ENCODE assay signal across 22 cellular contexts in genomic region chr22:49047461-49047860, GRCh38.
DNase-seq lines count a peak whose midpoint lies in the region; FAIRE-seq lines count a peak whose summit lies in the region.
"Had no signal": no experiment of that assay in that cellular context is flagged by ENCODE, and none has a peak within 500 bp of the region (broad histone marks: within the 10 kb centered on the region; RNA-seq: fewer than 3 reads in every experiment).

No MANE protein-coding gene starts in this region.

- H3K36me3 Mint-ChIP-seq in activated T-helper 2 cell treated with anti-CD3 and anti-CD28 coated beads, Interferon-gamma antibody, Interleukin-2, Interleukin-4, amounts not matched to agents 10 μg/mL and 5 μg/mL and 100 μg/mL, durations not matched to agents 14 hours and 24 hours and 36 hours (ENCODE audit: low read depth) = no peaks in the 10 kb centered on the region
- H3K36me3 Mint-ChIP-seq: CD4-positive, alpha-beta memory T cell had no signal

- FAIRE-seq in urothelium cell line (lab: Jason Lieb, UNC) = no peak

- in situ Hi-C loops in SK-MEL-5 (cut with HindIII; ENCODE audit: low pct_unique_long_range_greater_than_20kb, low sequenced_read_pairs) = no loop called here

- H3K4me3 Mint-ChIP-seq in activated T-helper 2 cell treated with anti-CD3 and anti-CD28 coated beads, Interferon-gamma antibody, Interleukin-2, Interleukin-4, amounts not matched to agents 10 μg/mL and 5 μg/mL and 100 μg/mL, durations not matched to agents 14 hours and 24 hours and 36 hours (ENCODE audit: low read depth) = no peak overlapping the region

- intact Hi-C loops in activated T-helper 2 cell treated with anti-CD3 and anti-CD28 coated beads, Interferon-gamma antibody, Interleukin-2, Interleukin-4, amounts not matched to agents 10 μg/mL and 5 μg/mL and 100 μg/mL, durations not matched to agents 14 hours and 24 hours and 36 hours (cut with micrococcal nuclease) = no loop called here

- no peaks in the 10 kb centered on the region for H3K27me3 Mint-ChIP-seq in activated T-helper 2 cell treated with anti-CD3 and anti-CD28 coated beads, Interferon-gamma antibody, Interleukin-2, Interleukin-4, amounts not matched to agents 10 μg/mL and 5 μg/mL and 100 μg/mL, durations not matched to agents 14 hours and 24 hours and 36 hours (ENCODE audit: low read depth)

- H3K4me1 Mint-ChIP-seq in activated T-helper 2 cell treated with anti-CD3 and anti-CD28 coated beads, Interferon-gamma antibody, Interleukin-2, Interleukin-4, amounts not matched to agents 10 μg/mL and 5 μg/mL and 100 μg/mL, durations not matched to agents 14 hours and 24 hours and 36 hours (ENCODE audit: low read depth) = peaks cover 4% of the 10 kb centered on the region

- peak; percentile 25 for DNase-seq in A172 (ENCODE audit: low spot score)
- peak; percentile 44 for DNase-seq in HT1080 (ENCODE audit: low read depth)
- DNase-seq in SK-MEL-5 (ENCODE audit: low read depth, low spot score) = peak; percentile 10
- peak; percentile 4 for DNase-seq in kidney tubule cell (ENCODE audit: low spot score)
- no peak for DNase-seq in inferior parietal cortex (ENCODE audit: extremely low spot score)
- no peak for DNase-seq in urothelium cell line (ENCODE audit: low spot score)
- no peak for DNase-seq in dermis blood vessel endothelial cell
- no peak for DNase-seq in activated T-helper 2 cell treated with anti-CD3 and anti-CD28 coated beads, Interferon-gamma antibody, Interleukin-2, Interleukin-4, amounts not matched to agents 10 μg/mL and 5 μg/mL and 100 μg/mL, durations not matched to agents 14 hours and 24 hours and 36 hours (ENCODE audit: low spot score)
- DNase-seq: 8988T; AML-193; C1 segment of cervical spinal cord; Caco-2; CD4-positive, alpha-beta memory T cell; DND-41; NCI-H1092; NCI-H1436; NCI-H187; NCI-H2081 treated with DMSO at 0.1 percent for 48 hours; NCI-H2171; NCI-H226; NCI-H524 treated with DMSO at 0.1 percent for 48 hours; SHP77 had no signal

- H3K27ac Mint-ChIP-seq in activated T-helper 2 cell treated with anti-CD3 and anti-CD28 coated beads, Interferon-gamma antibody, Interleukin-2, Interleukin-4, amounts not matched to agents 10 μg/mL and 5 μg/mL and 100 μg/mL, durations not matched to agents 14 hours and 24 hours and 36 hours = no peak overlapping the region
- H3K27ac Mint-ChIP-seq: CD4-positive, alpha-beta memory T cell had no signal

- no peaks in the 10 kb centered on the region for H3K9me3 Mint-ChIP-seq in activated T-helper 2 cell treated with anti-CD3 and anti-CD28 coated beads, Interferon-gamma antibody, Interleukin-2, Interleukin-4, amounts not matched to agents 10 μg/mL and 5 μg/mL and 100 μg/mL, durations not matched to agents 14 hours and 24 hours and 36 hours
- H3K9me3 Mint-ChIP-seq: CD4-positive, alpha-beta memory T cell had no signal

Comparison
In these comparisons a context has a peak if more than half of its experiments do, and no peak if none do; other contexts are left out.
1. DNase-seq: peak in A172 (single experiment), HT1080 (single experiment), SK-MEL-5 (single experiment) and kidney tubule cell (single experiment); none in inferior parietal cortex (single experiment), urothelium cell line (single experiment), dermis blood vessel endothelial cell (single experiment) and activated T-helper 2 cell treated with anti-CD3 and anti-CD28 coated beads, Interferon-gamma antibody, Interleukin-2, Interleukin-4, amounts not matched to agents 10 μg/mL and 5 μg/mL and 100 μg/mL, durations not matched to agents 14 hours and 24 hours and 36 hours (single experiment).